2 cellular contexts compared by ENCODE assay signal in the genomic region with DNA sequence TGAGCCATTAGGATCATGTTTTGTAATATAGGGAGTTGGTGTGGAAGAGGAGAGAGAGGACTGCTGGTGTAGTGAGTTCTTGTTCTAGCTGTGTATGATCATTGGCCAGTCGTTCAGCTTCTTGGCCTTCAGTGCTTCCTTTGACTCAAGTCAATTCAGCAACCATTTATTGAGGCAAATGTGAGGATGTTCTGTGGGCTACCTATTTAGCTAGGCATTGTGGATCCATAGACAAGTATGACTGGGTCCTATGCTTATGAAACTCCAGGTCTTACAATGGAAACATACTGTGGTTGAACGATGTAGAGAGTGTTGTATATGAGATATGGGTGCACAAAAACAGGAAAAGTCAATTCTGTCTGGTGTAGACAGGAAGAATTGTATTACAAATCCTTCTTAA.
TF ChIP-seq lines count a peak whose summit lies in the region.

No MANE protein-coding gene starts in this region.

TF ChIP-seq in GM23338, 12 proteins besides CTCF, POLR2A, EP300 and RAD21 (continues in another document):
- no peak for TF ChIP-seq CREB1 (CRISPR knock-in tag; IDR thresholded peaks at IDR 0.05; ENCODE audit: low read depth)
- no peak for TF ChIP-seq ZNF114 (CRISPR knock-in tag; IDR thresholded peaks at IDR 0.05)
- TF ChIP-seq STAT1 (IDR thresholded peaks at IDR 0.05; ENCODE audit: unreplicated experiment): no peak
- TF ChIP-seq JUNB (IDR thresholded peaks at IDR 0.05; ENCODE audit: unreplicated experiment): no peak
- TF ChIP-seq, protein P1, sequence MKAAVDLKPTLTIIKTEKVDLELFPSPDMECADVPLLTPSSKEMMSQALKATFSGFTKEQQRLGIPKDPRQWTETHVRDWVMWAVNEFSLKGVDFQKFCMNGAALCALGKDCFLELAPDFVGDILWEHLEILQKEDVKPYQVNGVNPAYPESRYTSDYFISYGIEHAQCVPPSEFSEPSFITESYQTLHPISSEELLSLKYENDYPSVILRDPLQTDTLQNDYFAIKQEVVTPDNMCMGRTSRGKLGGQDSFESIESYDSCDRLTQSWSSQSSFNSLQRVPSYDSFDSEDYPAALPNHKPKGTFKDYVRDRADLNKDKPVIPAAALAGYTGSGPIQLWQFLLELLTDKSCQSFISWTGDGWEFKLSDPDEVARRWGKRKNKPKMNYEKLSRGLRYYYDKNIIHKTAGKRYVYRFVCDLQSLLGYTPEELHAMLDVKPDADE (IDR thresholded peaks at IDR 0.05): no peak
- no peak for TF ChIP-seq EZH2phosphoT487 (IDR thresholded peaks at IDR 0.05; ENCODE audit: unreplicated experiment)
- no peak for TF ChIP-seq POLR2AphosphoS5 (IDR thresholded peaks at IDR 0.05; ENCODE audit: low read depth)
- no peak for TF ChIP-seq NANOG (IDR thresholded peaks at IDR 0.05; ENCODE audit: borderline replicate concordance)
- TF ChIP-seq ZNF331 (CRISPR knock-in tag; IDR thresholded peaks at IDR 0.05; ENCODE audit: low read depth): no peak
- TF ChIP-seq REST (IDR thresholded peaks at IDR 0.05; ENCODE audit: unreplicated experiment): no peak

TF ChIP-seq in endothelial cell of umbilical vein, 7 proteins besides CTCF, POLR2A, EP300 and RAD21:
- TF ChIP-seq, protein P2, sequence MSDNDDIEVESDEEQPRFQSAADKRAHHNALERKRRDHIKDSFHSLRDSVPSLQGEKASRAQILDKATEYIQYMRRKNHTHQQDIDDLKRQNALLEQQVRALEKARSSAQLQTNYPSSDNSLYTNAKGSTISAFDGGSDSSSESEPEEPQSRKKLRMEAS (IDR thresholded peaks at IDR 0.05; ENCODE audit: insufficient read depth, insufficient read length): no peak
- TF ChIP-seq JUN (IDR thresholded peaks at IDR 0.05; ENCODE audit: borderline replicate concordance, insufficient read depth, insufficient read length, low read depth) (no peak), EZH2 (IDR thresholded peaks at IDR 0.05; ENCODE audit: borderline replicate concordance, low read depth, low read length, severe bottlenecking) (no peak), FOS (IDR thresholded peaks at IDR 0.05; ENCODE audit: borderline replicate concordance, insufficient read depth, low read length) (no peak), MYC (IDR thresholded peaks at IDR 0.05; ENCODE audit: low read depth, low read length) (no peak), GATA2 (IDR thresholded peaks at IDR 0.05; ENCODE audit: insufficient read depth, insufficient read length, low read depth, low read length) (no peak), POLR2AphosphoS5 (IDR thresholded peaks at IDR 0.05; ENCODE audit: insufficient read depth, low read depth, low read length) (no peak)
